8 cellular contexts compared by ENCODE assay signal in the genomic region with DNA sequence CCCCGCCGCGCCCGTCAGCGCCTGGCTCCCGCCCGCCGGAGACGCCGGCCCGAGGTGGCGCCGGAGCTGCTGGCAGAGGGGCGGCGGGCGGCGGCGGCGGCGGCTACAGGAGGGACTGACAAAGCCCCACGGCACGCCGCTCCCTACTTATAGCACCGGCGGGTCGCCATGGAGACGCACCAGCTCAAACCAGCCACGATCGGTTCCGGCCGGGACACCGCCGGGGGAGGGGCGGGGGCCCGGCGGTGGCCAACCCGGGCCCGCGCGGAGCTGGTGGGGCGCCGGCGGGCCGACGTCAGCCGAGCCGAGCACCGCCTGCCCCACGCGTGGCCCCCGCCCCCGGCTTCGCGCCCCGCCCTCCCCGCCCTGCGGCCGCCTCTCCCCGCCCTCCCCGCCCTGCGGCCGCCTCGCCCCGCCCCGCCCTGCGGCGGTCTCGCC. TPM values are rescaled to one million over a fixed set of nuclear protein-coding genes. Genes with fewer than 3 reads are reported as not detected.
DNase-seq lines count a peak whose midpoint lies in the region; ATAC-seq and TF ChIP-seq lines count a peak whose summit lies in the region.

ODC1 (minus strand) TSS at position 120 of the 438 bp plus-strand sequence. CDS start 3,295 bp downstream, outside the sequence.

- ATAC-seq in GM21529 (IDR thresholded peaks at IDR 0.05; ENCODE audit: unreplicated experiment) (peak; percentile 61), IMR-90 (ENCODE audit: low read depth) (peak; percentile 93)

- TF ChIP-seq POLR2A in IMR-90 (IDR thresholded peaks at IDR 0.05; ENCODE audit: low read depth, low read length): peak; percentile 92

- in situ Hi-C loops in IMR-90 (cut with MboI; ENCODE audit: low sequenced_read_pairs): no loop called here

- H3K27ac ChIP-seq in IMR-90 (ENCODE audit: insufficient read depth, low read length) (peak within 1 kb of the TSS; percentile 88), OCI-LY7 (ENCODE audit: low read depth, low read length, poor library complexity, severe bottlenecking) (peak within 1 kb of the TSS; percentile 85)

- H3K9me2 ChIP-seq in OCI-LY7 (ENCODE audit: insufficient read depth, low read length): no peaks in the 10 kb centered on the region

- peaks cover 10% of the 10 kb centered on the region for H3K9me1 ChIP-seq in IMR-90 (ENCODE audit: insufficient read depth, low read length)

- peak within 1 kb of the TSS; percentile 81 for H3K4ac ChIP-seq in IMR-90 (ENCODE audit: low read depth, low read length)

- H3K56ac ChIP-seq in IMR-90 (ENCODE audit: extremely low read depth, insufficient read depth, low read length): peak within 1 kb of the TSS; percentile 83

- peak within 1 kb of the TSS; percentile 81 for H2BK5ac ChIP-seq in IMR-90 (ENCODE audit: low read depth, low read length, poor library complexity, severe bottlenecking)

- H3K9me3 ChIP-seq in IMR-90 (ENCODE audit: control insufficient read depth, insufficient read depth, low read length) (no peaks in the 10 kb centered on the region), OCI-LY7 (ENCODE audit: low read length) (no peaks in the 10 kb centered on the region), mucosa of stomach (ENCODE audit: control insufficient read depth, low read length) (no peaks in the 10 kb centered on the region)

- POLR2A ChIA-PET in IMR-90 (lab: Charles Lee; ENCODE audit: unreplicated experiment): no interaction called here
- POLR2A ChIA-PET in OCI-LY7 (lab: Charles Lee): interaction anchor here (0.5 to 1.1 kb wide), 5 partner anchors 9 to 906 kb away, joined by 3 to 5 read pairs (median 3); no protein-coding TSS in a partner anchor

- peak within 1 kb of the TSS; percentile 69 for H2BK120ac ChIP-seq in IMR-90 (ENCODE audit: low read depth, low read length)

- H3K36me3 ChIP-seq in IMR-90 (ENCODE audit: control insufficient read depth, insufficient read depth, low read length): peaks cover 13% of the 10 kb centered on the region
- H3K36me3 ChIP-seq in OCI-LY7 (ENCODE audit: insufficient read depth, low read length): peaks cover 37% of the 10 kb centered on the region
- H3K36me3 ChIP-seq in mucosa of stomach (ENCODE audit: control insufficient read depth, insufficient read depth, low read length): no peaks in the 10 kb centered on the region

- 0% methylated on average over 8 of the region's 68 CpGs; no CpG with 5 or more reads in 1 of the 2 experiments for WGBS in IMR-90 (ENCODE audit: extremely low coverage in 2 of 2, insufficient read length in 1 of 2), 2 experiments

- H3K4me3 ChIP-seq in IMR-90 (ENCODE audit: insufficient read depth, low read depth, low read length) (peak within 1 kb of the TSS; percentile 92), OCI-LY7 (ENCODE audit: low read depth, low read length, poor library complexity, severe bottlenecking) (peak within 1 kb of the TSS; percentile 88), epithelial cell of esophagus (ENCODE audit: low read length) (peak within 1 kb of the TSS; percentile 64), mucosa of stomach (ENCODE audit: low read length) (peak within 1 kb of the TSS; percentile 71)

- H4K20me1 ChIP-seq in IMR-90 (ENCODE audit: insufficient read depth, low read length): peaks cover 19% of the 10 kb centered on the region
- H4K20me1 ChIP-seq in OCI-LY7 (ENCODE audit: insufficient read depth, low read length): peaks cover 38% of the 10 kb centered on the region

- peak within 1 kb of the TSS; percentile 90 for H4K91ac ChIP-seq in IMR-90 (ENCODE audit: insufficient read depth, low read depth, low read length)

- peak within 1 kb of the TSS; percentile 79; the same call in 1 of the 2 replicates for H2AK5ac ChIP-seq in IMR-90 (ENCODE audit: low read depth, low read length)

- peak within 1 kb of the TSS; percentile 81 for H3K14ac ChIP-seq in IMR-90 (replicated peaks; ENCODE audit: low read depth, low read length)

- TF ChIP-seq RAD21 in IMR-90 (IDR thresholded peaks at IDR 0.05; ENCODE audit: low read length): no peak

- no peak for TF ChIP-seq CTCF in IMR-90 (conservative IDR thresholded peaks at IDR 0.05; ENCODE audit: low read depth, low read length)
- no peak for TF ChIP-seq CTCF in OCI-LY7 (conservative IDR thresholded peaks at IDR 0.05; ENCODE audit: low read length)
- TF ChIP-seq CTCF in epithelial cell of esophagus (IDR thresholded peaks at IDR 0.05; ENCODE audit: insufficient read depth, low read depth, low read length, missing control alignments): no peak

- H3K23ac ChIP-seq in IMR-90 (ENCODE audit: low read depth, low read length): peak within 1 kb of the TSS; percentile 93

- peak within 1 kb of the TSS; percentile 51; the same call in 1 of the 3 replicates for H2BK15ac ChIP-seq in IMR-90 (ENCODE audit: low read depth, low read length)

- H3K9ac ChIP-seq in IMR-90 (ENCODE audit: low read depth, low read length) (peak within 1 kb of the TSS; percentile 82), mucosa of stomach (ENCODE audit: low read length) (peak within 1 kb of the TSS; percentile 86)

- peak within 1 kb of the TSS; percentile 95 to 97 for H4K8ac ChIP-seq in IMR-90 (ENCODE audit: low read depth in 2 of 2, low read length in 2 of 2)

- H3K79me2 ChIP-seq in OCI-LY7 (ENCODE audit: insufficient read depth, low read depth, low read length): peaks cover 45% of the 10 kb centered on the region

- peaks cover 10% of the 10 kb centered on the region for H3K4me1 ChIP-seq in IMR-90 (ENCODE audit: control insufficient read depth, insufficient read depth, low read length)
- H3K4me1 ChIP-seq in OCI-LY7 (ENCODE audit: insufficient read depth, low read length, poor library complexity, severe bottlenecking): peaks cover 26% of the 10 kb centered on the region
- peaks cover 40% of the 10 kb centered on the region for H3K4me1 ChIP-seq in mucosa of stomach (ENCODE audit: control insufficient read depth, insufficient read depth, low read length)

- dilution Hi-C loops in IMR-90 (cut with HindIII; ENCODE audit: low sequenced_read_pairs, unreplicated experiment): no loop called here

- H2BK20ac ChIP-seq in IMR-90 (ENCODE audit: low read depth, low read length): no peak within 1 kb of the TSS

- peak; percentile 99 for DNase-seq in D341Med (ENCODE audit: low spot score)
- DNase-seq in IMR-90: peak; percentile 90
- peak; percentile 94 for DNase-seq in OCI-LY7 (ENCODE audit: low spot score)
- peak; percentile 99 for DNase-seq in activated T-cell treated with anti-CD3 and anti-CD28 coated beads for 1 hour (ENCODE audit: low read depth)
- peak; percentile 83 for DNase-seq in epithelial cell of esophagus (ENCODE audit: low read depth)
- peak; percentile 94 to 99 for DNase-seq in stimulated activated CD8-positive, alpha-beta memory T cell treated with anti-CD3 and anti-CD28 coated beads, Interleukin-7, amount 100 ng/mL, for 1 hour (ENCODE audit: low read depth in 2 of 2)

- intact Hi-C loops in IMR-90 (cut with micrococcal nuclease): no loop called here
- intact Hi-C loops in OCI-LY7 (cut with micrococcal nuclease; ENCODE audit: unreplicated experiment): loop anchor here (2.0 to 10.0 kb wide), 8 partner anchors 71 to 1304 kb away; partner anchors contain the start of genes GRHL1, KLF11, PDIA6 and TAF1B

- peak within 1 kb of the TSS; percentile 95 for H3K4me2 ChIP-seq in IMR-90 (ENCODE audit: low read depth, low read length)
- H3K4me2 ChIP-seq in OCI-LY7 (ENCODE audit: low read length): peak within 1 kb of the TSS; percentile 98

- H3K79me1 ChIP-seq in IMR-90 (ENCODE audit: low read depth in 1 of 2, low read length in 2 of 2): peaks cover 14 to 46% of the 10 kb centered on the region in 2 experiments; a peak in 3 of 4 replicates

- CTCF ChIA-PET in IMR-90 (lab: Yijun Ruan, JAX) (interaction anchor here (0.7 to 1.2 kb wide), 2 partner anchors 212 to 220 kb away, joined by 3 read pairs; no protein-coding TSS in a partner anchor), OCI-LY7 (lab: Charles Lee; ENCODE audit: unreplicated experiment) (no interaction called here)

- no peaks in the 10 kb centered on the region for H3K27me3 ChIP-seq in IMR-90 (ENCODE audit: control insufficient read depth, insufficient read depth, low read length)
- no peaks in the 10 kb centered on the region for H3K27me3 ChIP-seq in mucosa of stomach (ENCODE audit: control insufficient read depth, insufficient read depth, low read length)

- H3K18ac ChIP-seq in IMR-90 (ENCODE audit: low read depth, low read length): peak within 1 kb of the TSS; percentile 70; the same call in 1 of the 2 replicates

- H2AK9ac ChIP-seq in IMR-90 (replicated peaks; ENCODE audit: low read depth, low read length, poor library complexity): peak within 1 kb of the TSS; percentile 96

- H2AFZ ChIP-seq in IMR-90 (replicated peaks; ENCODE audit: low read length, poor library complexity): peak within 1 kb of the TSS; percentile 98
- peak within 1 kb of the TSS; percentile 90; the same call in 1 of the 2 replicates for H2AFZ ChIP-seq in OCI-LY7 (ENCODE audit: low read length)

- peak within 1 kb of the TSS; percentile 84 for H4K5ac ChIP-seq in IMR-90 (ENCODE audit: low read depth, low read length)

- no TSS peak for BruUV-seq in IMR-90 (replicated peaks; lab: Mats Ljungman, UMichigan)
- BruUV-seq in OCI-LY7 (replicated peaks; lab: Mats Ljungman, UMichigan): no TSS peak

TF ChIP-seq in IMR-90, 13 proteins besides CTCF, POLR2A, EP300 and RAD21 (continues in another document):
- TF ChIP-seq FOS (IDR thresholded peaks at IDR 0.05; ENCODE audit: low read depth, low read length): no peak
- no peak for TF ChIP-seq NFE2L2 (IDR thresholded peaks at IDR 0.05; ENCODE audit: low read depth, low read length)
- TF ChIP-seq, protein P1, sequence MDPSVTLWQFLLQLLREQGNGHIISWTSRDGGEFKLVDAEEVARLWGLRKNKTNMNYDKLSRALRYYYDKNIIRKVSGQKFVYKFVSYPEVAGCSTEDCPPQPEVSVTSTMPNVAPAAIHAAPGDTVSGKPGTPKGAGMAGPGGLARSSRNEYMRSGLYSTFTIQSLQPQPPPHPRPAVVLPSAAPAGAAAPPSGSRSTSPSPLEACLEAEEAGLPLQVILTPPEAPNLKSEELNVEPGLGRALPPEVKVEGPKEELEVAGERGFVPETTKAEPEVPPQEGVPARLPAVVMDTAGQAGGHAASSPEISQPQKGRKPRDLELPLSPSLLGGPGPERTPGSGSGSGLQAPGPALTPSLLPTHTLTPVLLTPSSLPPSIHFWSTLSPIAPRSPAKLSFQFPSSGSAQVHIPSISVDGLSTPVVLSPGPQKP (IDR thresholded peaks at IDR 0.05; ENCODE audit: borderline replicate concordance, low read depth, low read length): no peak
- TF ChIP-seq MAZ (IDR thresholded peaks at IDR 0.05; ENCODE audit: borderline replicate concordance, low read depth, low read length): peak; percentile 85
- TF ChIP-seq RFX5 (IDR thresholded peaks at IDR 0.05; ENCODE audit: low read depth, low read length): no peak

RNA-seq across cellular contexts. Expression of gene ODC1, which starts in this region (rescaled TPM):
- total RNA-seq in IMR-90 (2012; rRNA removed) (204 and 251 TPM in 2 replicates), OCI-LY7 (2022) (221 and 256 TPM in 2 replicates)
- polyA plus RNA-seq in IMR-90 (2012; rRNA removed): 103 and 117 TPM in 2 replicates
- polyA plus RNA-seq in IMR-90 (2012; cell fraction: cytosol; rRNA removed): 55.7 and 87.1 TPM in 2 replicates
- polyA plus RNA-seq in IMR-90 (2012; cell fraction: nucleus; rRNA removed; ENCODE audit: low replicate concordance): 43.7 and 137 TPM in 2 replicates
- total RNA-seq in OCI-LY7 (2014; rRNA removed; shearing (Covaris generic)): 273 and 306 TPM in 2 replicates

Comparison
In these comparisons a context has a peak if more than half of its experiments do, and no peak if none do; other contexts are left out.
1. Peak in every context shown above with its lines: DNase-seq, ATAC-seq, H3K4me3 ChIP-seq and H3K27ac ChIP-seq.